1 cellular context compared by ENCODE assay signal in genomic region chr3:186109897-186110803, GRCh38.
TF ChIP-seq lines count a peak whose summit lies in the region.

No MANE protein-coding gene starts in this region.

TF ChIP-seq in HepG2, 621 proteins besides CTCF, POLR2A, EP300 and RAD21 (continued from another document and continues in another):
- TF ChIP-seq, protein P1, sequence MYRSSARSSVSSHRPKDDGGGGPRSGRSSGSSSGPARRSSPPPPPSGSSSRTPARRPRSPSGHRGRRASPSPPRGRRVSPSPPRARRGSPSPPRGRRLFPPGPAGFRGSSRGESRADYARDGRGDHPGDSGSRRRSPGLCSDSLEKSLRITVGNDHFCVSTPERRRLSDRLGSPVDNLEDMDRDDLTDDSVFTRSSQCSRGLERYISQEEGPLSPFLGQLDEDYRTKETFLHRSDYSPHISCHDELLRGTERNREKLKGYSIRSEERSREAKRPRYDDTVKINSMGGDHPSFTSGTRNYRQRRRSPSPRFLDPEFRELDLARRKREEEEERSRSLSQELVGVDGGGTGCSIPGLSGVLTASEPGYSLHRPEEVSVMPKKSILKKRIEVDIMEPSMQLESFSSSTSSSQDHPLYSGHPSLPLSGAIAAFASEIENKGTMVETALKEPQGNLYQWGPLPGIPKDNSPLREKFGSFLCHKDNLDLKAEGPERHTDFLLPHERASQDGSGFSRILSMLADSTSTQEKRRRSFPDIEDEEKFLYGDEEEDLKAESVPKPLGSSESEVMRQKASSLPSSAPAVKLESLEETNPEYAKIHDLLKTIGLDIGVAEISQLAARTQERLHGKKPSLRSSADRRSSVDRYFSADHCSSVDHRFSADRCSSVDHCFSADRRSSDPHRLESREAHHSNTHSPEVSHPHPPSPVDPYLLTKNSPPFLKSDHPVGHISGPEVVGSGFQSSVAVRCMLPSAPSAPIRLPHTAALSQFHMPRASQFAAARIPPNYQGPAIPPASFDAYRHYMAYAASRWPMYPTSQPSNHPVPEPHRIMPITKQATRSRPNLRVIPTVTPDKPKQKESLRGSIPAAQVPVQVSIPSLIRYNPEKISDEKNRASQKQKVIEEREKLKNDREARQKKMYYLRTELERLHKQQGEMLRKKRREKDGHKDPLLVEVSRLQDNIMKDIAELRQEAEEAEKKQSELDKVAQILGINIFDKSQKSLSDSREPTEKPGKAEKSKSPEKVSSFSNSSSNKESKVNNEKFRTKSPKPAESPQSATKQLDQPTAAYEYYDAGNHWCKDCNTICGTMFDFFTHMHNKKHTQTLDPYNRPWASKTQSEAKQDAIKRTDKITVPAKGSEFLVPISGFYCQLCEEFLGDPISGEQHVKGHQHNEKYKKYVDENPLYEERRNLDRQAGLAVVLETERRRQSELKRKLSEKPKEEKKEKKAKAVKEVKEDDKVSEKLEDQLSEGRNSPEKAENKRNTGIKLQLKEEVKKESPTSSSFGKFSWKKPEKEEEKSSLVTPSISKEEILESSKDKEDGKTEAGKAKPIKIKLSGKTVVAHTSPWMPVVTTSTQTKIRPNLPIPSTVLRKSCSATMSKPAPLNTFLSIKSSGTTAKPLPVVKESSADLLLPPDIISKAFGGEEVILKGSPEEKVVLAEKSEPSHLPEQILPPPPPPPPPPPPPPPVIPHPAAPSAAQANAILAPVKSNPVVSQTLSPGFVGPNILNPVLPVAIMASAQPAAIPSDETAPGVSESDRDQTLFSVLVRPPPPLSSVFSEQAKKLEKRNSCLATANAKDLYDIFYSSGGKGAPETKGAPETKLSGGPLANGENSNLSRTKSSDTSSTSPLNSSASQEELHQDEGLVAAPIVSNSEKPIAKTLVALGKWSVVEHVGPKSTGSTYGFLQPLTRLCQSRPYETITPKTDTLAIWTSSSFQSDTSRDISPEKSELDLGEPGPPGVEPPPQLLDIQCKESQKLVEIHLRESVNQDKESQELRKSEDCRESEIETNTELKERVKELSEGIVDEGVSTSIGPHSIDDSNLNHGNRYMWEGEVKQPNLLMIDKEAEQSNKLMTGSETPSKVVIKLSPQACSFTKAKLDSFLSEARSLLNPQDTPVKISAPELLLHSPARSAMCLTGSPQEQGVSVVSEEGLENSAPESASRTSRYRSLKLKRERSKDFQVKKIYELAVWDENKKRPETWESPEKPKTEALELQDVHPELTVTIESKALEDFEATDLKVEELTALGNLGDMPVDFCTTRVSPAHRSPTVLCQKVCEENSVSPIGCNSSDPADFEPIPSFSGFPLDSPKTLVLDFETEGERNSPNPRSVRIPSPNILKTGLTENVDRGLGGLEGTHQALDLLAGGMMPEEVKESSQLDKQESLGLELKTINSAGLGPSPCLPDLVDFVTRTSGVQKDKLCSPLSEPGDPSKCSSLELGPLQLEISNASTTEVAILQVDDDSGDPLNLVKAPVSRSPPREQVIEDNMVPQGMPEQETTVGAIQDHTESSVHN (CRISPR knock-in tag; IDR thresholded peaks at IDR 0.05): no peak
- TF ChIP-seq HHEX (CRISPR knock-in tag; IDR thresholded peaks at IDR 0.05) (no peak), ZSCAN30 (CRISPR knock-in tag; IDR thresholded peaks at IDR 0.05) (no peak), ZNF614 (CRISPR knock-in tag; IDR thresholded peaks at IDR 0.05; ENCODE audit: borderline replicate concordance) (no peak), ZNF552 (CRISPR knock-in tag; IDR thresholded peaks at IDR 0.05; ENCODE audit: borderline replicate concordance) (no peak), ZNF335 (CRISPR knock-in tag; IDR thresholded peaks at IDR 0.05) (no peak), ZNF776 (CRISPR knock-in tag; IDR thresholded peaks at IDR 0.05) (0 out of 2 replicates have a peak, but pooled peaks have one; percentile 20), TCF12 (IDR thresholded peaks at IDR 0.05) (no peak), TCF12 (CRISPR knock-in tag; IDR thresholded peaks at IDR 0.05) (no peak), ZNF563 (CRISPR knock-in tag; IDR thresholded peaks at IDR 0.05) (no peak), ARID5B (CRISPR knock-in tag; IDR thresholded peaks at IDR 0.05) (no peak), ZNF850 (CRISPR knock-in tag; conservative IDR thresholded peaks at IDR 0.05) (no peak), GZF1 (CRISPR knock-in tag; IDR thresholded peaks at IDR 0.05) (no peak), GABPA (IDR thresholded peaks at IDR 0.05; ENCODE audit: low read depth, low read length) (no peak), GABPA (CRISPR knock-in tag; IDR thresholded peaks at IDR 0.05; ENCODE audit: low read depth) (no peak), THAP11 (CRISPR knock-in tag; IDR thresholded peaks at IDR 0.05) (no peak), HOXA5 (CRISPR knock-in tag; IDR thresholded peaks at IDR 0.05) (no peak), THAP9 (CRISPR knock-in tag; IDR thresholded peaks at IDR 0.05; ENCODE audit: borderline replicate concordance) (0 out of 2 replicates have a peak, but pooled peaks have one; percentile 30), FLYWCH1 (CRISPR knock-in tag; IDR thresholded peaks at IDR 0.05) (no peak), ZNF589 (CRISPR knock-in tag; conservative IDR thresholded peaks at IDR 0.05) (no peak), PRPF4 (IDR thresholded peaks at IDR 0.05; ENCODE audit: low read depth, low read length, poor library complexity, severe bottlenecking) (no peak), NR3C1 (CRISPR knock-in tag; IDR thresholded peaks at IDR 0.05) (no peak), ZNF556 (CRISPR knock-in tag; IDR thresholded peaks at IDR 0.05; ENCODE audit: borderline replicate concordance) (0 out of 2 replicates have a peak, but pooled peaks have one; percentile 23), SP140L (CRISPR knock-in tag; IDR thresholded peaks at IDR 0.05; ENCODE audit: borderline replicate concordance) (no peak), ASH2L (IDR thresholded peaks at IDR 0.05; ENCODE audit: insufficient read length, low read depth, low read length) (peak; percentile 9), ZNF12 (CRISPR knock-in tag; IDR thresholded peaks at IDR 0.05) (no peak)
- TF ChIP-seq, protein P2, sequence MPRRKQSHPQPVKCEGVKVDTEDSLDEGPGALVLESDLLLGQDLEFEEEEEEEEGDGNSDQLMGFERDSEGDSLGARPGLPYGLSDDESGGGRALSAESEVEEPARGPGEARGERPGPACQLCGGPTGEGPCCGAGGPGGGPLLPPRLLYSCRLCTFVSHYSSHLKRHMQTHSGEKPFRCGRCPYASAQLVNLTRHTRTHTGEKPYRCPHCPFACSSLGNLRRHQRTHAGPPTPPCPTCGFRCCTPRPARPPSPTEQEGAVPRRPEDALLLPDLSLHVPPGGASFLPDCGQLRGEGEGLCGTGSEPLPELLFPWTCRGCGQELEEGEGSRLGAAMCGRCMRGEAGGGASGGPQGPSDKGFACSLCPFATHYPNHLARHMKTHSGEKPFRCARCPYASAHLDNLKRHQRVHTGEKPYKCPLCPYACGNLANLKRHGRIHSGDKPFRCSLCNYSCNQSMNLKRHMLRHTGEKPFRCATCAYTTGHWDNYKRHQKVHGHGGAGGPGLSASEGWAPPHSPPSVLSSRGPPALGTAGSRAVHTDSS (CRISPR knock-in tag; conservative IDR thresholded peaks at IDR 0.05): no peak
- TF ChIP-seq, protein P3, sequence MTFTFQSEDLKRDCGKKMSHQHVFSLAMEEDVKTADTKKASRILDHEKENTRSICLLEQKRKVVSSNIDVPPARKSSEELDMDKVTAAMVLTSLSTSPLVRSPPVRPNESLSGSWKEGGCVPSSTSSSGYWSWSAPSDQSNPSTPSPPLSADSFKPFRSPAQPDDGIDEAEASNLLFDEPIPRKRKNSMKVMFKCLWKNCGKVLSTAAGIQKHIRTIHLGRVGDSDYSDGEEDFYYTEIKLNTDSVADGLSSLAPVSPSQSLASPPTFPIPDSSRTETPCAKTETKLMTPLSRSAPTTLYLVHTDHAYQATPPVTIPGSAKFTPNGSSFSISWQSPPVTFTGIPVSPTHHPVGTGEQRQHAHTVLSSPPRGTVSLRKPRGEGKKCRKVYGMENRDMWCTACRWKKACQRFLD (CRISPR knock-in tag; IDR thresholded peaks at IDR 0.05; ENCODE audit: borderline replicate concordance): no peak
- TF ChIP-seq, protein P4, sequence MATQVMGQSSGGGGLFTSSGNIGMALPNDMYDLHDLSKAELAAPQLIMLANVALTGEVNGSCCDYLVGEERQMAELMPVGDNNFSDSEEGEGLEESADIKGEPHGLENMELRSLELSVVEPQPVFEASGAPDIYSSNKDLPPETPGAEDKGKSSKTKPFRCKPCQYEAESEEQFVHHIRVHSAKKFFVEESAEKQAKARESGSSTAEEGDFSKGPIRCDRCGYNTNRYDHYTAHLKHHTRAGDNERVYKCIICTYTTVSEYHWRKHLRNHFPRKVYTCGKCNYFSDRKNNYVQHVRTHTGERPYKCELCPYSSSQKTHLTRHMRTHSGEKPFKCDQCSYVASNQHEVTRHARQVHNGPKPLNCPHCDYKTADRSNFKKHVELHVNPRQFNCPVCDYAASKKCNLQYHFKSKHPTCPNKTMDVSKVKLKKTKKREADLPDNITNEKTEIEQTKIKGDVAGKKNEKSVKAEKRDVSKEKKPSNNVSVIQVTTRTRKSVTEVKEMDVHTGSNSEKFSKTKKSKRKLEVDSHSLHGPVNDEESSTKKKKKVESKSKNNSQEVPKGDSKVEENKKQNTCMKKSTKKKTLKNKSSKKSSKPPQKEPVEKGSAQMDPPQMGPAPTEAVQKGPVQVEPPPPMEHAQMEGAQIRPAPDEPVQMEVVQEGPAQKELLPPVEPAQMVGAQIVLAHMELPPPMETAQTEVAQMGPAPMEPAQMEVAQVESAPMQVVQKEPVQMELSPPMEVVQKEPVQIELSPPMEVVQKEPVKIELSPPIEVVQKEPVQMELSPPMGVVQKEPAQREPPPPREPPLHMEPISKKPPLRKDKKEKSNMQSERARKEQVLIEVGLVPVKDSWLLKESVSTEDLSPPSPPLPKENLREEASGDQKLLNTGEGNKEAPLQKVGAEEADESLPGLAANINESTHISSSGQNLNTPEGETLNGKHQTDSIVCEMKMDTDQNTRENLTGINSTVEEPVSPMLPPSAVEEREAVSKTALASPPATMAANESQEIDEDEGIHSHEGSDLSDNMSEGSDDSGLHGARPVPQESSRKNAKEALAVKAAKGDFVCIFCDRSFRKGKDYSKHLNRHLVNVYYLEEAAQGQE (IDR thresholded peaks at IDR 0.05; ENCODE audit: borderline replicate concordance in 1 of 2, low read depth in 1 of 2, low read length in 2 of 2): no peak
